ENCODE assay signal across 1 cellular context in the genomic region with DNA sequence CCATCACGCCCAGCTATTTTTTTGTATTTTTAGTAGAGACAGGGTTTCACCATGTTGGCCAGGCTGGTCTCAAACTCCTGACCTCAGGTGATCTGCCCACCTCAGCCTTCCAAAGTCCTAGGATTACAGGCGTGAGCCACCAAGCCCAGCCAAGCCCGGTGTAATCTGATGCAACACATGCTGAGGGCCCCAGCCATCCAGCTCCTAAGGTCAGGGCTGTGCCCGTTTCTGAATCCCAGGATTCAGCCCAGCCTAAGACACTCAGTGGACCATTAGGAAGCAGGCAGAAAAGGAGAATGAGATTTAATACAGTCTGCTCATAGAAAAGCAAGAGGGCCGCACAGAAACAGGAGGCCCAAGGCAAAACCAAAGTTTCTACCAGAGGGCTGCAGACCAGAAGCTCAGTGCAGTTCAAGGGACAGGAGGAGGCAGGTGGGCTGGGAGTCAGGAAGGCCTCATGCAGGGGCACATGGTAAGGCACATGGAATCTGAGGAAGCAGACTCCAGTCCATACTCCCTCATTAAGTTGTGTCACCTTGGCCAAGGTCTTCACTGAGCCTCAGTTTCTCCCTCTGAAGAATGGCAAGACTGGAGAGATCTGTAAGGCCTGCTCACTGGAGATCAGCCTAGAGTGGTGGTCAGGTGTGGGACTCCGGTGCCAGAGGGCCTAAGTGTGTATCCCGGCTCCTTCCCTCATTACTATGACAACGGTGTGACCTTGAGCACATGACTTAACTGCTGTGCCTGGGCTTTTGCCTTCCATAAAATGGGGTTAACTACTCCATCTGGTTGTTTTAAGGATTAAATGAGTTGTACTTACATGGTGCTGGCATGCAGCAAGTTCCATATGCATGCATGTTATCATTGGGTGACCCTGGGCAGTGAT.
TF ChIP-seq lines count a peak whose summit lies in the region.

No MANE protein-coding gene starts in this region.

TF ChIP-seq in HepG2, 621 proteins besides CTCF, POLR2A, EP300 and RAD21 (continued from another document):
- TF ChIP-seq MYC (CRISPR knock-in tag; IDR thresholded peaks at IDR 0.05; ENCODE audit: borderline replicate concordance), result 0 out of 2 replicates have a peak, but pooled peaks have one; percentile 31
